8 cellular contexts compared by ENCODE assay signal in genomic region chr3:40456279-40456939, GRCh38. TPM values are rescaled to one million over a fixed set of nuclear protein-coding genes. Genes with fewer than 3 reads are reported as not detected.
DNase-seq lines count a peak whose midpoint lies in the region; ATAC-seq, FAIRE-seq and TF ChIP-seq lines count a peak whose summit lies in the region.

No MANE protein-coding gene starts in this region.

- no peak for FAIRE-seq in small intestine (lab: Jason Lieb, UNC)

- peaks cover 29% of the 10 kb centered on the region for H3K36me3 Mint-ChIP-seq in activated CD8-positive, alpha-beta T cell treated with anti-CD3 and anti-CD28 coated beads, Interleukin-2, amount 10 ng/mL, durations not matched to agents 7 days and 5 days (ENCODE audit: low read depth)

- WGBS in hepatocyte (ENCODE audit: low lambda C conversion rate, missing lambda C conversion rate), result 75% methylated on average over 26 of the region's 29 CpGs
- 48 to 57% (median 54%) methylated on average over 29 of the region's 29 CpGs for whole genome bisulfite sequencing in small intestine, 3 donors

- H2AFZ ChIP-seq in hepatocyte, result peak overlapping the region; percentile 52

- no peaks in the 10 kb centered on the region for H3K27me3 Mint-ChIP-seq in activated CD8-positive, alpha-beta T cell treated with anti-CD3 and anti-CD28 coated beads, Interleukin-2, amount 10 ng/mL, durations not matched to agents 7 days and 5 days (ENCODE audit: low read depth)

- peaks cover 31% of the 10 kb centered on the region for H4K20me1 ChIP-seq in hepatocyte (ENCODE audit: insufficient read depth, poor library complexity, severe bottlenecking)

- peaks cover 36% of the 10 kb centered on the region for H3K79me2 ChIP-seq in hepatocyte

- H3K4me3 Mint-ChIP-seq in activated CD8-positive, alpha-beta T cell treated with anti-CD3 and anti-CD28 coated beads, Interleukin-2, amount 10 ng/mL, durations not matched to agents 7 days and 5 days, result peak overlapping the region; percentile 82

- CTCF ChIA-PET in HEK293 (lab: Yijun Ruan, JAX), result interaction anchor here (0.6 kb wide), 1 partner anchor 17 kb away, joined by 3 read pairs; no protein-coding TSS in a partner anchor
- CTCF ChIA-PET in activated CD8-positive, alpha-beta T cell treated with anti-CD3 and anti-CD28 coated beads, Interleukin-2, amount 10 ng/mL, durations not matched to agents 7 days and 5 days (lab: Charles Lee), result interaction anchor here (0.9 to 1.4 kb wide), 2 partner anchors 21 to 69 kb away, joined by 3 read pairs; no protein-coding TSS in a partner anchor

- no peaks in the 10 kb centered on the region for H3K9me2 ChIP-seq in hepatocyte (replicated peaks; ENCODE audit: insufficient read depth)

- POLR2A ChIA-PET in HEK293 (lab: Yijun Ruan, JAX), result interaction anchor here (0.6 to 1.9 kb wide), 11 partner anchors 8 to 482 kb away, joined by 3 to 15 read pairs (median 3); partner anchors contain the start of genes EIF1B, ZNF619, ZNF620 and ZNF621
- POLR2A ChIA-PET in activated CD8-positive, alpha-beta T cell treated with anti-CD3 and anti-CD28 coated beads, Interleukin-2, amount 10 ng/mL, durations not matched to agents 7 days and 5 days (lab: Charles Lee), result interaction anchor here (0.7 to 2.1 kb wide), 12 partner anchors 13 to 743 kb away, joined by 3 to 17 read pairs (median 4); partner anchors contain the start of genes CTNNB1, ZNF619, ZNF620 and ZNF621

- H3K4me1 Mint-ChIP-seq in activated CD8-positive, alpha-beta T cell treated with anti-CD3 and anti-CD28 coated beads, Interleukin-2, amount 10 ng/mL, durations not matched to agents 7 days and 5 days (ENCODE audit: low read depth), result peaks cover 70% of the 10 kb centered on the region

- H3K36me3 ChIP-seq in HEK293 (ENCODE audit: control insufficient read depth in 2 of 2, insufficient read depth in 1 of 2, low read length in 2 of 2) (peaks cover 24 to 38% of the 10 kb centered on the region in 2 experiments; a peak in 2 of 3 replicates), hepatocyte (replicated peaks; ENCODE audit: insufficient read depth, low read depth) (no peaks in the 10 kb centered on the region), small intestine (ENCODE audit: control insufficient read depth in 2 of 2, insufficient read depth in 2 of 2, low read length in 2 of 2) (peaks cover 0 to 2% of the 10 kb centered on the region in 2 donors)

- no peaks in the 10 kb centered on the region for H3K9me3 Mint-ChIP-seq in activated CD8-positive, alpha-beta T cell treated with anti-CD3 and anti-CD28 coated beads, Interleukin-2, amount 10 ng/mL, durations not matched to agents 7 days and 5 days (ENCODE audit: insufficient read depth)

- ATAC-seq in activated CD8-positive, alpha-beta T cell treated with anti-CD3 and anti-CD28 coated beads, Interleukin-2, amount 10 ng/mL, durations not matched to agents 7 days and 5 days, result no peak
- no peak for ATAC-seq in GM19035 (IDR thresholded peaks at IDR 0.05; ENCODE audit: unreplicated experiment)
- ATAC-seq in GM19328 (IDR thresholded peaks at IDR 0.05; ENCODE audit: unreplicated experiment), result no peak

- H3K9me3 ChIP-seq in HEK293 (ENCODE audit: control insufficient read depth, insufficient read depth, low read depth, low read length) (no peaks in the 10 kb centered on the region), hepatocyte (ENCODE audit: low read depth) (no peaks in the 10 kb centered on the region), small intestine (ENCODE audit: control insufficient read depth, low read depth) (no peaks in the 10 kb centered on the region)

- no peak for TF ChIP-seq CTCF in HEK293 (tag by site-specific recombination; IDR thresholded peaks at IDR 0.05)
- TF ChIP-seq CTCF in hepatocyte (IDR thresholded peaks at IDR 0.05; ENCODE audit: poor library complexity), result no peak
- no peak for TF ChIP-seq CTCF in GM10266 (IDR thresholded peaks at IDR 0.05; ENCODE audit: control insufficient read depth, insufficient read depth, low read depth, missing control alignments)

- DNase-seq in activated CD8-positive, alpha-beta T cell treated with anti-CD3 and anti-CD28 coated beads, Interleukin-2, amount 10 ng/mL, durations not matched to agents 7 days and 5 days, result no peak
- DNase-seq in hepatocyte (ENCODE audit: low spot score) (no peak), small intestine (no peak), iPS-NIHi11 (ENCODE audit: low spot score) (no peak), GM10266 (ENCODE audit: extremely low spot score) (no peak)

- peak overlapping the region; percentile 90 for H3K4me3 ChIP-seq in HEK293 (ENCODE audit: low read depth, low read length)
- peak overlapping the region; percentile 25 for H3K4me3 ChIP-seq in hepatocyte
- H3K4me3 ChIP-seq in small intestine (ENCODE audit: low read depth in 1 of 2, low read length in 2 of 2), result peak overlapping the region; percentile 40 to 91

- peak overlapping the region; percentile 77 for H3K4me2 ChIP-seq in hepatocyte

- no peak overlapping the region for H3K27ac ChIP-seq in HEK293 (ENCODE audit: extremely low read depth, low read depth, low read length)
- H3K27ac ChIP-seq in hepatocyte, result peak overlapping the region; percentile 86
- H3K27ac ChIP-seq in small intestine (ENCODE audit: low read depth in 1 of 2, low read length in 1 of 2), result peak overlapping the region in 1 of 2 donors; percentile 95

- H3K27ac Mint-ChIP-seq in activated CD8-positive, alpha-beta T cell treated with anti-CD3 and anti-CD28 coated beads, Interleukin-2, amount 10 ng/mL, durations not matched to agents 7 days and 5 days, result peak overlapping the region; percentile 84

- no peaks in the 10 kb centered on the region for H3K27me3 ChIP-seq in hepatocyte
- H3K27me3 ChIP-seq in small intestine (ENCODE audit: control insufficient read depth in 2 of 2, insufficient read depth in 2 of 2, low read length in 2 of 2), result no peaks in the 10 kb centered on the region

- H3K4me1 ChIP-seq in HEK293 (ENCODE audit: control insufficient read depth, insufficient read depth, low read length), result no peaks in the 10 kb centered on the region
- H3K4me1 ChIP-seq in hepatocyte (ENCODE audit: insufficient read depth), result peaks cover 27% of the 10 kb centered on the region
- H3K4me1 ChIP-seq in small intestine (ENCODE audit: control insufficient read depth in 2 of 2, insufficient read depth in 1 of 2, low read depth in 1 of 2, low read length in 1 of 2), result peaks cover 3 to 12% of the 10 kb centered on the region in 2 donors

TF ChIP-seq in HEK293, 187 proteins besides CTCF, POLR2A, EP300 and RAD21:
- no peak for TF ChIP-seq FEZF1 (tag by site-specific recombination; IDR thresholded peaks at IDR 0.05)
- no peak for TF ChIP-seq ZNF211 (tag by site-specific recombination; IDR thresholded peaks at IDR 0.05; ENCODE audit: low read depth)
- TF ChIP-seq ZNF548 (tag by site-specific recombination; IDR thresholded peaks at IDR 0.05), result no peak
- no peak for TF ChIP-seq ZNF664 (tag by site-specific recombination; IDR thresholded peaks at IDR 0.05)
- no peak for TF ChIP-seq SP3 (tag by site-specific recombination; IDR thresholded peaks at IDR 0.05)
- no peak for TF ChIP-seq ZBTB17 (tag by site-specific recombination; IDR thresholded peaks at IDR 0.05)

RNA-seq across cellular contexts. Expression of gene RPL14, which starts 0.7 kb away (rescaled TPM):
- 1,000 to 10,000 TPM; 1,835 to 1,964 TPM for total RNA-seq in activated CD8-positive, alpha-beta T cell treated with anti-CD3 and anti-CD28 coated beads, Interleukin-2, amount 10 ng/mL, durations not matched to agents 7 days and 5 days
- total RNA-seq in hepatocyte, result 390 and 395 TPM in 2 replicates
- 470 and 492 TPM in 2 replicates for polyA plus RNA-seq in hepatocyte
- polyA plus RNA-seq in small intestine, result 1,000 to 10,000 TPM; 1,014 to 1,543 (median 1,283) TPM

RNA-seq across cellular contexts. Expression of gene ZNF619, which starts 20.5 kb away (rescaled TPM):
- total RNA-seq in activated CD8-positive, alpha-beta T cell treated with anti-CD3 and anti-CD28 coated beads, Interleukin-2, amount 10 ng/mL, durations not matched to agents 7 days and 5 days, result 1 to 10 TPM; 6.7 to 8.5 TPM
- 3.6 and 4.7 TPM in 2 replicates for total RNA-seq in hepatocyte
- polyA plus RNA-seq in hepatocyte (1.2 and 1.8 TPM in 2 replicates), small intestine (1 to 10 TPM in 2 of 3 donors, under 1 TPM in 1; 0.81 to 1.9 (median 1.1) TPM)

RNA-seq across cellular contexts. Expression of gene ZNF620, which starts 49.4 kb away (rescaled TPM):
- 1 to 10 TPM; 4.0 to 4.6 TPM for total RNA-seq in activated CD8-positive, alpha-beta T cell treated with anti-CD3 and anti-CD28 coated beads, Interleukin-2, amount 10 ng/mL, durations not matched to agents 7 days and 5 days
- total RNA-seq in hepatocyte, result 4.4 and 5.4 TPM in 2 replicates
- 3.0 and 5.3 TPM in 2 replicates for polyA plus RNA-seq in hepatocyte
- 1 to 10 TPM in 2 of 3 donors, under 1 TPM in 1; 0.54 to 2.8 (median 1.3) TPM for polyA plus RNA-seq in small intestine

Comparison
In these comparisons a context has a peak if more than half of its experiments do, and no peak if none do; other contexts are left out.
1. H3K4me3 ChIP-seq: peak in every context shown above with its lines; median percentile 90 in HEK293; 66 in small intestine; 25 in hepatocyte.